In the genomic region with DNA sequence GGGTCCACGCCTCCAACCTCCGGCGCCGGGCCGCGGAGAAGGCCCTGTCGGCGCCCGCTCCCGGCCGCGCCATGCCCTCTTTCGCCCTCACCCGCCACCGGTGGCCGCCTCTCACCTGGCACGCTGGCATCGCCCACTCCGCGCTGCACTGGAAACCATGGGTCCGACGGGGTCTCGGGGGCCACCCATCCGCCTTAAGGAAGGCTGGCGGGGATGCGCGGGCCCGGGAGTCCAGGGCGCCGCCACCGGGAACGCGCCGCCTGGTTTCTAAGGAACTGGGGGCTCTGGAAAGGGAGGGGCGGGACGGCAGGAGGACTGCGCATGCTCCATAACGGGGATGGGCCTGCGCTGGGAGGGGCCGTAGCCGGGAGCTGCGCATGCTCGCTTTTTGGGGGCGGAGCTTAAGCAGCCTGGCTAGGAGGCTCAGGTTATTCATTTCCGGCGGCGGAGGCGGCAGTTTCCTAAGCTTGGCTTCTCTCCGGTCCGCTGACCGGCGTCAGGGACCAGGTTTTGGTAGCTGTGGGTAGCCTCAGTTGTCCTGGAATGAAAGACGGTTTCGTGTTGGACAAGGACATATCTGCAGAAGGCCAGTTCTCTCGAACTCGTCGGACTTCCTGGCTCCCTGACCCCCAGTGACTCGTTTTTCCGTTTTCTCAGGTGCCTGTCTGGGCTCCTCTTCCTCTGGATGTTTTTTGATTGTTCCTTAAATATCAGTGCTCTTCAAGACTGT, we compare ENCODE assay signal across 1 cellular context.
A peak's percentile ranks its signal among the peaks of the same experiment; 100 is the strongest.
TF ChIP-seq lines count a peak whose summit lies in the region.

A gene with protein sequence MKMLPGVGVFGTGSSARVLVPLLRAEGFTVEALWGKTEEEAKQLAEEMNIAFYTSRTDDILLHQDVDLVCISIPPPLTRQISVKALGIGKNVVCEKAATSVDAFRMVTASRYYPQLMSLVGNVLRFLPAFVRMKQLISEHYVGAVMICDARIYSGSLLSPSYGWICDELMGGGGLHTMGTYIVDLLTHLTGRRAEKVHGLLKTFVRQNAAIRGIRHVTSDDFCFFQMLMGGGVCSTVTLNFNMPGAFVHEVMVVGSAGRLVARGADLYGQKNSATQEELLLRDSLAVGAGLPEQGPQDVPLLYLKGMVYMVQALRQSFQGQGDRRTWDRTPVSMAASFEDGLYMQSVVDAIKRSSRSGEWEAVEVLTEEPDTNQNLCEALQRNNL (minus strand): TSS at position 269 of the 730 bp plus-strand sequence. CDS start 33,601 bp downstream, outside the sequence.

TF ChIP-seq in HepG2, 621 proteins besides CTCF, POLR2A, EP300 and RAD21 (continued from another document and continues in another):
- TF ChIP-seq, protein P1, sequence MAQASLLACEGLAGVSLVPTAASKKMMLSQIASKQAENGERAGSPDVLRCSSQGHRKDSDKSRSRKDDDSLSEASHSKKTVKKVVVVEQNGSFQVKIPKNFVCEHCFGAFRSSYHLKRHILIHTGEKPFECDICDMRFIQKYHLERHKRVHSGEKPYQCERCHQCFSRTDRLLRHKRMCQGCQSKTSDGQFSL (CRISPR knock-in tag; IDR thresholded peaks at IDR 0.05): no peak
- TF ChIP-seq RARG (CRISPR knock-in tag; IDR thresholded peaks at IDR 0.05; ENCODE audit: low read depth) (0 out of 2 replicates have a peak, but pooled peaks have one; percentile 22), IRX3 (CRISPR knock-in tag; IDR thresholded peaks at IDR 0.05; ENCODE audit: borderline replicate concordance, low read depth) (no peak), ZNF670 (CRISPR knock-in tag; IDR thresholded peaks at IDR 0.05; ENCODE audit: borderline replicate concordance) (peak; percentile 92; the same call in 1 of the 2 replicates), ISX (CRISPR knock-in tag; conservative IDR thresholded peaks at IDR 0.05) (0 out of 2 replicates have a peak, but pooled peaks have one; percentile 64), ZBTB7A (CRISPR knock-in tag; IDR thresholded peaks at IDR 0.05) (0 out of 2 replicates have a peak, but pooled peaks have one; percentile 25), ZSCAN20 (CRISPR knock-in tag; IDR thresholded peaks at IDR 0.05; ENCODE audit: borderline replicate concordance) (peak; percentile 48; the same call in 1 of the 2 replicates), ZKSCAN8 (CRISPR knock-in tag; IDR thresholded peaks at IDR 0.05; ENCODE audit: borderline replicate concordance) (no peak; the same call in 1 of the 2 replicates), ESRRA (CRISPR knock-in tag; IDR thresholded peaks at IDR 0.05; ENCODE audit: low read depth) (0 out of 2 replicates have a peak, but pooled peaks have one; percentile 17), ZFP36 (IDR thresholded peaks at IDR 0.05; ENCODE audit: borderline replicate concordance, low read depth, low read length, partially characterized antibody) (no peak), ZNF44 (CRISPR knock-in tag; IDR thresholded peaks at IDR 0.05) (0 out of 2 replicates have a peak, but pooled peaks have one; percentile 12), ZFAT (CRISPR knock-in tag; conservative IDR thresholded peaks at IDR 0.05) (no peak), ZNF891 (CRISPR knock-in tag; IDR thresholded peaks at IDR 0.05) (peak; percentile 76; the same call in 1 of the 2 replicates), ZFY (CRISPR knock-in tag; IDR thresholded peaks at IDR 0.05) (peak; percentile 95)
- TF ChIP-seq, protein P2, sequence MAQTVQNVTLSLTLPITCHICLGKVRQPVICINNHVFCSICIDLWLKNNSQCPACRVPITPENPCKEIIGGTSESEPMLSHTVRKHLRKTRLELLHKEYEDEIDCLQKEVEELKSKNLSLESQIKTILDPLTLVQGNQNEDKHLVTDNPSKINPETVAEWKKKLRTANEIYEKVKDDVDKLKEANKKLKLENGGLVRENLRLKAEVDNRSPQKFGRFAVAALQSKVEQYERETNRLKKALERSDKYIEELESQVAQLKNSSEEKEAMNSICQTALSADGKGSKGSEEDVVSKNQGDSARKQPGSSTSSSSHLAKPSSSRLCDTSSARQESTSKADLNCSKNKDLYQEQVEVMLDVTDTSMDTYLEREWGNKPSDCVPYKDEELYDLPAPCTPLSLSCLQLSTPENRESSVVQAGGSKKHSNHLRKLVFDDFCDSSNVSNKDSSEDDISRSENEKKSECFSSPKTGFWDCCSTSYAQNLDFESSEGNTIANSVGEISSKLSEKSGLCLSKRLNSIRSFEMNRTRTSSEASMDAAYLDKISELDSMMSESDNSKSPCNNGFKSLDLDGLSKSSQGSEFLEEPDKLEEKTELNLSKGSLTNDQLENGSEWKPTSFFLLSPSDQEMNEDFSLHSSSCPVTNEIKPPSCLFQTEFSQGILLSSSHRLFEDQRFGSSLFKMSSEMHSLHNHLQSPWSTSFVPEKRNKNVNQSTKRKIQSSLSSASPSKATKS (CRISPR knock-in tag; IDR thresholded peaks at IDR 0.05): no peak
- TF ChIP-seq, protein P3, sequence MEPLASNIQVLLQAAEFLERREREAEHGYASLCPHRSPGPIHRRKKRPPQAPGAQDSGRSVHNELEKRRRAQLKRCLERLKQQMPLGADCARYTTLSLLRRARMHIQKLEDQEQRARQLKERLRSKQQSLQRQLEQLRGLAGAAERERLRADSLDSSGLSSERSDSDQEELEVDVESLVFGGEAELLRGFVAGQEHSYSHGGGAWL (CRISPR knock-in tag; IDR thresholded peaks at IDR 0.05): peak; percentile 89
- TF ChIP-seq, protein P4, sequence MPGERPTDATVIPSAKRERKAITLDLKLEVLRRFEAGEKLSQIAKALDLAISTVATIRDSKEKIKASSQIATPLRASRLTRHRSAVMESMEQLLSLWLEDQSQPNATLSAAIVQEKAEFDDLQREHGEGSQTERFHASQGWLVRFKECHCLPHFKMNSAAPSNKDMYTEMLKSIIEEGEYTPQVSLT (CRISPR knock-in tag; IDR thresholded peaks at IDR 0.05; ENCODE audit: borderline replicate concordance, low read depth): no peak
- TF ChIP-seq, protein P5, sequence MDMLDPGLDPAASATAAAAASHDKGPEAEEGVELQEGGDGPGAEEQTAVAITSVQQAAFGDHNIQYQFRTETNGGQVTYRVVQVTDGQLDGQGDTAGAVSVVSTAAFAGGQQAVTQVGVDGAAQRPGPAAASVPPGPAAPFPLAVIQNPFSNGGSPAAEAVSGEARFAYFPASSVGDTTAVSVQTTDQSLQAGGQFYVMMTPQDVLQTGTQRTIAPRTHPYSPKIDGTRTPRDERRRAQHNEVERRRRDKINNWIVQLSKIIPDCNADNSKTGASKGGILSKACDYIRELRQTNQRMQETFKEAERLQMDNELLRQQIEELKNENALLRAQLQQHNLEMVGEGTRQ (IDR thresholded peaks at IDR 0.05; ENCODE audit: low read depth, low read length): no peak
- TF ChIP-seq, protein P5 (CRISPR knock-in tag; IDR thresholded peaks at IDR 0.05; ENCODE audit: borderline replicate concordance): no peak; the same call in 1 of the 2 replicates
- TF ChIP-seq, protein P6, sequence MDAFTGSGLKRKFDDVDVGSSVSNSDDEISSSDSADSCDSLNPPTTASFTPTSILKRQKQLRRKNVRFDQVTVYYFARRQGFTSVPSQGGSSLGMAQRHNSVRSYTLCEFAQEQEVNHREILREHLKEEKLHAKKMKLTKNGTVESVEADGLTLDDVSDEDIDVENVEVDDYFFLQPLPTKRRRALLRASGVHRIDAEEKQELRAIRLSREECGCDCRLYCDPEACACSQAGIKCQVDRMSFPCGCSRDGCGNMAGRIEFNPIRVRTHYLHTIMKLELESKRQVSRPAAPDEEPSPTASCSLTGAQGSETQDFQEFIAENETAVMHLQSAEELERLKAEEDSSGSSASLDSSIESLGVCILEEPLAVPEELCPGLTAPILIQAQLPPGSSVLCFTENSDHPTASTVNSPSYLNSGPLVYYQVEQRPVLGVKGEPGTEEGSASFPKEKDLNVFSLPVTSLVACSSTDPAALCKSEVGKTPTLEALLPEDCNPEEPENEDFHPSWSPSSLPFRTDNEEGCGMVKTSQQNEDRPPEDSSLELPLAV (CRISPR knock-in tag; conservative IDR thresholded peaks at IDR 0.05; ENCODE audit: low read depth): no peak
- TF ChIP-seq, protein P7, sequence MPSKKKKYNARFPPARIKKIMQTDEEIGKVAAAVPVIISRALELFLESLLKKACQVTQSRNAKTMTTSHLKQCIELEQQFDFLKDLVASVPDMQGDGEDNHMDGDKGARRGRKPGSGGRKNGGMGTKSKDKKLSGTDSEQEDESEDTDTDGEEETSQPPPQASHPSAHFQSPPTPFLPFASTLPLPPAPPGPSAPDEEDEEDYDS (CRISPR knock-in tag; IDR thresholded peaks at IDR 0.05): peak; percentile 86
- TF ChIP-seq, protein P8, sequence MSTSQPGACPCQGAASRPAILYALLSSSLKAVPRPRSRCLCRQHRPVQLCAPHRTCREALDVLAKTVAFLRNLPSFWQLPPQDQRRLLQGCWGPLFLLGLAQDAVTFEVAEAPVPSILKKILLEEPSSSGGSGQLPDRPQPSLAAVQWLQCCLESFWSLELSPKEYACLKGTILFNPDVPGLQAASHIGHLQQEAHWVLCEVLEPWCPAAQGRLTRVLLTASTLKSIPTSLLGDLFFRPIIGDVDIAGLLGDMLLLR (CRISPR knock-in tag; IDR thresholded peaks at IDR 0.05): peak; percentile 93
- TF ChIP-seq, protein P9, sequence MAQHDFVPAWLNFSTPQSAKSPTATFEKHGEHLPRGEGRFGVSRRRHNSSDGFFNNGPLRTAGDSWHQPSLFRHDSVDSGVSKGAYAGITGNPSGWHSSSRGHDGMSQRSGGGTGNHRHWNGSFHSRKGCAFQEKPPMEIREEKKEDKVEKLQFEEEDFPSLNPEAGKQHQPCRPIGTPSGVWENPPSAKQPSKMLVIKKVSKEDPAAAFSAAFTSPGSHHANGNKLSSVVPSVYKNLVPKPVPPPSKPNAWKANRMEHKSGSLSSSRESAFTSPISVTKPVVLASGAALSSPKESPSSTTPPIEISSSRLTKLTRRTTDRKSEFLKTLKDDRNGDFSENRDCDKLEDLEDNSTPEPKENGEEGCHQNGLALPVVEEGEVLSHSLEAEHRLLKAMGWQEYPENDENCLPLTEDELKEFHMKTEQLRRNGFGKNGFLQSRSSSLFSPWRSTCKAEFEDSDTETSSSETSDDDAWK (CRISPR knock-in tag; IDR thresholded peaks at IDR 0.05): no peak
- TF ChIP-seq, protein P10, sequence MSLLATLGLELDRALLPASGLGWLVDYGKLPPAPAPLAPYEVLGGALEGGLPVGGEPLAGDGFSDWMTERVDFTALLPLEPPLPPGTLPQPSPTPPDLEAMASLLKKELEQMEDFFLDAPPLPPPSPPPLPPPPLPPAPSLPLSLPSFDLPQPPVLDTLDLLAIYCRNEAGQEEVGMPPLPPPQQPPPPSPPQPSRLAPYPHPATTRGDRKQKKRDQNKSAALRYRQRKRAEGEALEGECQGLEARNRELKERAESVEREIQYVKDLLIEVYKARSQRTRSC (CRISPR knock-in tag; IDR thresholded peaks at IDR 0.05; ENCODE audit: low read depth): no peak
- TF ChIP-seq, protein P11, sequence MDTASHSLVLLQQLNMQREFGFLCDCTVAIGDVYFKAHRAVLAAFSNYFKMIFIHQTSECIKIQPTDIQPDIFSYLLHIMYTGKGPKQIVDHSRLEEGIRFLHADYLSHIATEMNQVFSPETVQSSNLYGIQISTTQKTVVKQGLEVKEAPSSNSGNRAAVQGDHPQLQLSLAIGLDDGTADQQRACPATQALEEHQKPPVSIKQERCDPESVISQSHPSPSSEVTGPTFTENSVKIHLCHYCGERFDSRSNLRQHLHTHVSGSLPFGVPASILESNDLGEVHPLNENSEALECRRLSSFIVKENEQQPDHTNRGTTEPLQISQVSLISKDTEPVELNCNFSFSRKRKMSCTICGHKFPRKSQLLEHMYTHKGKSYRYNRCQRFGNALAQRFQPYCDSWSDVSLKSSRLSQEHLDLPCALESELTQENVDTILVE (CRISPR knock-in tag; IDR thresholded peaks at IDR 0.05): peak; percentile 72
- TF ChIP-seq, protein P12, sequence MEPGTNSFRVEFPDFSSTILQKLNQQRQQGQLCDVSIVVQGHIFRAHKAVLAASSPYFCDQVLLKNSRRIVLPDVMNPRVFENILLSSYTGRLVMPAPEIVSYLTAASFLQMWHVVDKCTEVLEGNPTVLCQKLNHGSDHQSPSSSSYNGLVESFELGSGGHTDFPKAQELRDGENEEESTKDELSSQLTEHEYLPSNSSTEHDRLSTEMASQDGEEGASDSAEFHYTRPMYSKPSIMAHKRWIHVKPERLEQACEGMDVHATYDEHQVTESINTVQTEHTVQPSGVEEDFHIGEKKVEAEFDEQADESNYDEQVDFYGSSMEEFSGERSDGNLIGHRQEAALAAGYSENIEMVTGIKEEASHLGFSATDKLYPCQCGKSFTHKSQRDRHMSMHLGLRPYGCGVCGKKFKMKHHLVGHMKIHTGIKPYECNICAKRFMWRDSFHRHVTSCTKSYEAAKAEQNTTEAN (CRISPR knock-in tag; conservative IDR thresholded peaks at IDR 0.05): peak; percentile 71
- TF ChIP-seq, protein P13, sequence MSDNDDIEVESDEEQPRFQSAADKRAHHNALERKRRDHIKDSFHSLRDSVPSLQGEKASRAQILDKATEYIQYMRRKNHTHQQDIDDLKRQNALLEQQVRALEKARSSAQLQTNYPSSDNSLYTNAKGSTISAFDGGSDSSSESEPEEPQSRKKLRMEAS (IDR thresholded peaks at IDR 0.05): peak; percentile 71
- TF ChIP-seq, protein P14, sequence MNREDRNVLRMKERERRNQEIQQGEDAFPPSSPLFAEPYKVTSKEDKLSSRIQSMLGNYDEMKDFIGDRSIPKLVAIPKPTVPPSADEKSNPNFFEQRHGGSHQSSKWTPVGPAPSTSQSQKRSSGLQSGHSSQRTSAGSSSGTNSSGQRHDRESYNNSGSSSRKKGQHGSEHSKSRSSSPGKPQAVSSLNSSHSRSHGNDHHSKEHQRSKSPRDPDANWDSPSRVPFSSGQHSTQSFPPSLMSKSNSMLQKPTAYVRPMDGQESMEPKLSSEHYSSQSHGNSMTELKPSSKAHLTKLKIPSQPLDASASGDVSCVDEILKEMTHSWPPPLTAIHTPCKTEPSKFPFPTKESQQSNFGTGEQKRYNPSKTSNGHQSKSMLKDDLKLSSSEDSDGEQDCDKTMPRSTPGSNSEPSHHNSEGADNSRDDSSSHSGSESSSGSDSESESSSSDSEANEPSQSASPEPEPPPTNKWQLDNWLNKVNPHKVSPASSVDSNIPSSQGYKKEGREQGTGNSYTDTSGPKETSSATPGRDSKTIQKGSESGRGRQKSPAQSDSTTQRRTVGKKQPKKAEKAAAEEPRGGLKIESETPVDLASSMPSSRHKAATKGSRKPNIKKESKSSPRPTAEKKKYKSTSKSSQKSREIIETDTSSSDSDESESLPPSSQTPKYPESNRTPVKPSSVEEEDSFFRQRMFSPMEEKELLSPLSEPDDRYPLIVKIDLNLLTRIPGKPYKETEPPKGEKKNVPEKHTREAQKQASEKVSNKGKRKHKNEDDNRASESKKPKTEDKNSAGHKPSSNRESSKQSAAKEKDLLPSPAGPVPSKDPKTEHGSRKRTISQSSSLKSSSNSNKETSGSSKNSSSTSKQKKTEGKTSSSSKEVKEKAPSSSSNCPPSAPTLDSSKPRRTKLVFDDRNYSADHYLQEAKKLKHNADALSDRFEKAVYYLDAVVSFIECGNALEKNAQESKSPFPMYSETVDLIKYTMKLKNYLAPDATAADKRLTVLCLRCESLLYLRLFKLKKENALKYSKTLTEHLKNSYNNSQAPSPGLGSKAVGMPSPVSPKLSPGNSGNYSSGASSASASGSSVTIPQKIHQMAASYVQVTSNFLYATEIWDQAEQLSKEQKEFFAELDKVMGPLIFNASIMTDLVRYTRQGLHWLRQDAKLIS (CRISPR knock-in tag; IDR thresholded peaks at IDR 0.05): no peak
